Comparison of ENCODE assay signal across 24 cellular contexts in the genomic region with DNA sequence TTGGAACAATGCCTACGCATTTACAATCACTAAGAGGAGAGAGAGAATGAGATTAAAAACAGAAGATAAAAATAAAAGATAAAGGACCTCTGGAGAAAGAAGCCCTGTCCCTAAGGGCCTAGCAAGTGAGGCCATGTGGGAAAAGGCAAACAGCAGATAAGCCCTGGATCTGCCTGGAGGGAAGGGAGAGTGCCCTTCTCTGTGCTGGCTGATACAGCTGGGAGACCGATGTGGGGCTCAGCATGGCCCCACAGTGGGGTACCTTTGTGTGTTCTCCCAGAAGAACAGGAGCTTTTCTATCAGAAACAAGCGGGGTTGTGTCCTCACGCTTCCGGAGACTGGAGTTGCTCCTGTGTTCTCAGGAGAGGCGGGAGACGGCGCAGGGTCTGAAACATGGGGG. TPM values are rescaled to one million over a fixed set of nuclear protein-coding genes. Genes with fewer than 3 reads are reported as not detected.
DNase-seq lines count a peak whose midpoint lies in the region; ATAC-seq and TF ChIP-seq lines count a peak whose summit lies in the region.
"Had no signal": no experiment of that assay in that cellular context is flagged by ENCODE, and none has a peak within 500 bp of the region (broad histone marks: within the 10 kb centered on the region; RNA-seq: fewer than 3 reads in every experiment).

No MANE protein-coding gene starts in this region.

- H3K4me1 ChIP-seq in HEK293 (ENCODE audit: control insufficient read depth, insufficient read depth, low read length) (peaks cover 9% of the 10 kb centered on the region; the same call in 1 of the 2 replicates), stomach (peaks cover 10 to 50% (median 33%) of the 10 kb centered on the region in 4 donors)
- H3K4me1 ChIP-seq: uterus had no signal

- no peak for TF ChIP-seq EP300 in stomach (IDR thresholded peaks at IDR 0.05)

- intact Hi-C loops in stomach (cut with DNase I; ENCODE audit: low total_unique reads), result no loop called here

- 31 to 50% (median 48%) methylated on average over 8 of the region's 8 CpGs for WGBS in stomach, 5 donors

- H3K27ac ChIP-seq in HEK293 (ENCODE audit: extremely low read depth, low read depth, low read length) (0 out of 2 replicates have a peak overlapping the region, but pooled peaks have one; percentile 41), stomach (peak overlapping the region in 1 of 5 donors; percentile 18)
- H3K27ac ChIP-seq: GM23248, neutrophil had no signal

- peak; percentile 78 for ATAC-seq in WTC11
- ATAC-seq in GM18867 (IDR thresholded peaks at IDR 0.05; ENCODE audit: unreplicated experiment), result no peak
- ATAC-seq: stimulated activated naive B cell treated with anti-CD40 and anti-IgM and Interleukin-4, amounts not matched to agents 10 μg/mL and 1 μg/mL and 100 μg/mL, for 72 hours had no signal

- CTCF ChIA-PET in HEK293 (lab: Yijun Ruan, JAX), result no interaction called here
- CTCF ChIA-PET in WTC11 (lab: Charles Lee), result no interaction called here

- H3K4me3 Mint-ChIP-seq in WTC11, result no peak overlapping the region
- H3K4me3 Mint-ChIP-seq: stimulated activated naive B cell treated with anti-CD40 and anti-IgM and Interleukin-4, amounts not matched to agents 10 μg/mL and 1 μg/mL and 100 μg/mL, for 72 hours had no signal

- POLR2A ChIA-PET in HEK293 (lab: Yijun Ruan, JAX) (no interaction called here), WTC11 (lab: Charles Lee) (interaction anchor here (1.3 kb wide), 1 partner anchor 38 kb away, joined by 4 read pairs; no protein-coding TSS in a partner anchor)

- DNase-seq in WTC11 (ENCODE audit: low spot score) (peak; percentile 26), islet precursor cell (peak; percentile 49), stomach (peak; percentile 40), HT-29 (ENCODE audit: low spot score) (no peak), mucosa of gallbladder (ENCODE audit: low spot score) (no peak), OCI-M2 (lab: John Stamatoyannopoulos, UW; ENCODE audit: unreplicated experiment) (no peak)
- DNase-seq: activated CD4-positive, alpha-beta T cell treated with anti-CD3 and anti-CD28 coated beads for 48 hours; activated gamma-delta T cell; activated T-cell treated with anti-CD3 and anti-CD28 coated beads, Interleukin-2, amount 50 U/mL, for 1 hour; caudate nucleus; dermis blood vessel endothelial cell; GM23248; head of caudate nucleus; NCI-H1048; NCI-H187; NCI-H748 treated with DMSO at 0.1 percent for 48 hours; RPMI8226; stimulated activated naive B cell treated with anti-CD40 and anti-IgM and Interleukin-4, amounts not matched to agents 10 μg/mL and 1 μg/mL and 100 μg/mL, for 72 hours; uterus had no signal

- H3K9me3 ChIP-seq in HEK293 (ENCODE audit: control insufficient read depth, insufficient read depth, low read depth, low read length), result no peaks in the 10 kb centered on the region
- no peaks in the 10 kb centered on the region for H3K9me3 ChIP-seq in stomach
- H3K9me3 ChIP-seq: neutrophil, uterus had no signal

- peaks cover 18% of the 10 kb centered on the region for H3K4me1 Mint-ChIP-seq in WTC11

- H3K36me3 ChIP-seq in HEK293 (ENCODE audit: control insufficient read depth in 2 of 2, insufficient read depth in 1 of 2, low read length in 2 of 2) (no peaks in the 10 kb centered on the region), stomach (no peaks in the 10 kb centered on the region)
- H3K36me3 ChIP-seq: neutrophil, uterus had no signal

- H3K27me3 Mint-ChIP-seq in WTC11 (ENCODE audit: low read depth), result no peaks in the 10 kb centered on the region; the same call in 1 of the 2 replicates
- H3K27me3 Mint-ChIP-seq: progenitor cell of endocrine pancreas; stimulated activated naive B cell treated with anti-CD40 and anti-IgM and Interleukin-4, amounts not matched to agents 10 μg/mL and 1 μg/mL and 100 μg/mL, for 72 hours had no signal

- H3K4me3 ChIP-seq in HEK293 (ENCODE audit: low read depth, low read length) (no peak overlapping the region), stomach (no peak overlapping the region)
- H3K4me3 ChIP-seq: GM23248, uterus had no signal

- TF ChIP-seq CTCF in HEK293 (tag by site-specific recombination; IDR thresholded peaks at IDR 0.05) (no peak), WTC11 (IDR thresholded peaks at IDR 0.05) (no peak), stomach (IDR thresholded peaks at IDR 0.05) (no peak)

- no peaks in the 10 kb centered on the region for H3K9me3 Mint-ChIP-seq in WTC11
- H3K9me3 Mint-ChIP-seq: stimulated activated naive B cell treated with anti-CD40 and anti-IgM and Interleukin-4, amounts not matched to agents 10 μg/mL and 1 μg/mL and 100 μg/mL, for 72 hours had no signal

- no peaks in the 10 kb centered on the region for H3K27me3 ChIP-seq in stomach
- H3K27me3 ChIP-seq: neutrophil, uterus had no signal

- H3K36me3 Mint-ChIP-seq in WTC11, result no peaks in the 10 kb centered on the region

- no peak for TF ChIP-seq POLR2A in stomach (IDR thresholded peaks at IDR 0.05)

- no peak overlapping the region for H3K27ac Mint-ChIP-seq in WTC11
- H3K27ac Mint-ChIP-seq: progenitor cell of endocrine pancreas; stimulated activated naive B cell treated with anti-CD40 and anti-IgM and Interleukin-4, amounts not matched to agents 10 μg/mL and 1 μg/mL and 100 μg/mL, for 72 hours had no signal

TF ChIP-seq in HEK293, 187 proteins besides CTCF, POLR2A, EP300 and RAD21 (continues in another document):
- TF ChIP-seq ZNF169 (tag by site-specific recombination; IDR thresholded peaks at IDR 0.05) (no peak), ZNF701 (tag by site-specific recombination; IDR thresholded peaks at IDR 0.05) (no peak), ZNF777 (tag by site-specific recombination; IDR thresholded peaks at IDR 0.05; ENCODE audit: borderline replicate concordance) (no peak), ZNF654 (tag by site-specific recombination; IDR thresholded peaks at IDR 0.05; ENCODE audit: low read depth) (no peak), SP7 (tag by site-specific recombination; IDR thresholded peaks at IDR 0.05) (no peak), ZBTB8A (tag by site-specific recombination; IDR thresholded peaks at IDR 0.05) (peak; percentile 74)
- TF ChIP-seq, protein P1, sequence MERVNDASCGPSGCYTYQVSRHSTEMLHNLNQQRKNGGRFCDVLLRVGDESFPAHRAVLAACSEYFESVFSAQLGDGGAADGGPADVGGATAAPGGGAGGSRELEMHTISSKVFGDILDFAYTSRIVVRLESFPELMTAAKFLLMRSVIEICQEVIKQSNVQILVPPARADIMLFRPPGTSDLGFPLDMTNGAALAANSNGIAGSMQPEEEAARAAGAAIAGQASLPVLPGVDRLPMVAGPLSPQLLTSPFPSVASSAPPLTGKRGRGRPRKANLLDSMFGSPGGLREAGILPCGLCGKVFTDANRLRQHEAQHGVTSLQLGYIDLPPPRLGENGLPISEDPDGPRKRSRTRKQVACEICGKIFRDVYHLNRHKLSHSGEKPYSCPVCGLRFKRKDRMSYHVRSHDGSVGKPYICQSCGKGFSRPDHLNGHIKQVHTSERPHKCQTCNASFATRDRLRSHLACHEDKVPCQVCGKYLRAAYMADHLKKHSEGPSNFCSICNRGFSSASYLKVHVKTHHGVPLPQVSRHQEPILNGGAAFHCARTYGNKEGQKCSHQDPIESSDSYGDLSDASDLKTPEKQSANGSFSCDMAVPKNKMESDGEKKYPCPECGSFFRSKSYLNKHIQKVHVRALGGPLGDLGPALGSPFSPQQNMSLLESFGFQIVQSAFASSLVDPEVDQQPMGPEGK (tag by site-specific recombination; IDR thresholded peaks at IDR 0.05), result no peak

TF ChIP-seq in WTC11, 78 proteins besides CTCF, POLR2A, EP300 and RAD21:
- TF ChIP-seq, protein P2, sequence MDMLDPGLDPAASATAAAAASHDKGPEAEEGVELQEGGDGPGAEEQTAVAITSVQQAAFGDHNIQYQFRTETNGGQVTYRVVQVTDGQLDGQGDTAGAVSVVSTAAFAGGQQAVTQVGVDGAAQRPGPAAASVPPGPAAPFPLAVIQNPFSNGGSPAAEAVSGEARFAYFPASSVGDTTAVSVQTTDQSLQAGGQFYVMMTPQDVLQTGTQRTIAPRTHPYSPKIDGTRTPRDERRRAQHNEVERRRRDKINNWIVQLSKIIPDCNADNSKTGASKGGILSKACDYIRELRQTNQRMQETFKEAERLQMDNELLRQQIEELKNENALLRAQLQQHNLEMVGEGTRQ (CRISPR knock-in tag; IDR thresholded peaks at IDR 0.05), result no peak
- TF ChIP-seq ZNF423 (CRISPR knock-in tag; IDR thresholded peaks at IDR 0.05), result peak; percentile 96

RNA-seq across cellular contexts. Expression of a gene that starts 59.9 kb away (rescaled TPM):
- total RNA-seq in WTC11 (2021), result 2.0 to 2.4 TPM (median 2.2 TPM) in 3 replicates
- 10 to 100 TPM in 2 of 5 donors, 1 to 10 TPM in 2, under 1 TPM in 1; 0.58 to 14.3 (median 9.0) TPM for total RNA-seq in stomach
- 1 to 10 TPM; 2.1 to 4.3 (median 2.1) TPM for polyA plus RNA-seq in stomach
- total RNA-seq in HT-29 (2014; rRNA removed; shearing (Covaris generic)), result 2.9 and 3.0 TPM in 2 replicates
- total RNA-seq in mucosa of gallbladder, result 6.1 TPM
- total RNA-seq: T-helper 2 cell treated with Interferon-gamma antibody and Interleukin-4, amounts not matched to agents 100 ng/mL and 5 ng/mL, for 36 hours had no signal

Comparison
In these comparisons a context has a peak if more than half of its experiments do, and no peak if none do; other contexts are left out.
1. DNase-seq: peak in WTC11 (single experiment), islet precursor cell (single experiment) and stomach (single experiment); none in HT-29 (single experiment), mucosa of gallbladder (single experiment) and OCI-M2 (single experiment).